Comparison of ENCODE assay signal across 8 cellular contexts in genomic region chr22:30424471-30425326, GRCh38. TPM values are rescaled to one million over a fixed set of nuclear protein-coding genes. Genes with fewer than 3 reads are reported as not detected.
DNase-seq lines count a peak whose midpoint lies in the region; ATAC-seq, FAIRE-seq and TF ChIP-seq lines count a peak whose summit lies in the region.

No MANE protein-coding gene starts in this region.

- peaks cover 67% of the 10 kb centered on the region for H3K4me1 Mint-ChIP-seq in activated naive CD8-positive, alpha-beta T cell treated with anti-CD3 and anti-CD28 coated beads, Interleukin-2, amount 50 U/mL, for 24 hours
- H3K4me1 Mint-ChIP-seq in stimulated activated naive CD8-positive, alpha-beta T cell treated with anti-CD3 and anti-CD28 coated beads, Interleukin-15, Interleukin-2, amounts not matched to agents 100 ng/mL and 50 ng/mL, for 24 hours (ENCODE audit: low read depth) = peaks cover 72% of the 10 kb centered on the region

- H3K36me3 ChIP-seq in KMS-11 (ENCODE audit: insufficient read depth) (no peaks in the 10 kb centered on the region), keratinocyte (ENCODE audit: control insufficient read depth in 2 of 2, extremely low read depth in 1 of 2, insufficient read depth in 2 of 2, low read length in 2 of 2) (peaks cover 2 to 15% of the 10 kb centered on the region in 2 experiments)

- no peaks in the 10 kb centered on the region for H3K27me3 Mint-ChIP-seq in activated naive CD8-positive, alpha-beta T cell treated with anti-CD3 and anti-CD28 coated beads, Interleukin-2, amount 50 U/mL, for 24 hours
- H3K27me3 Mint-ChIP-seq in stimulated activated naive CD8-positive, alpha-beta T cell treated with anti-CD3 and anti-CD28 coated beads, Interleukin-15, Interleukin-2, amounts not matched to agents 100 ng/mL and 50 ng/mL, for 24 hours = no peaks in the 10 kb centered on the region

- H3K9ac ChIP-seq in KMS-11 (peak overlapping the region; percentile 86; the same call in 1 of the 2 replicates), keratinocyte (ENCODE audit: control insufficient read depth, extremely low read depth, insufficient read depth, low read length) (peak overlapping the region; percentile 89)

- no peaks in the 10 kb centered on the region for H4K20me1 ChIP-seq in KMS-11 (ENCODE audit: insufficient read depth)
- H4K20me1 ChIP-seq in keratinocyte (ENCODE audit: control insufficient read depth, extremely low read depth, insufficient read depth, low read length) = no peaks in the 10 kb centered on the region

- H3K4me3 Mint-ChIP-seq in activated naive CD8-positive, alpha-beta T cell treated with anti-CD3 and anti-CD28 coated beads, Interleukin-2, amount 50 U/mL, for 24 hours = peak overlapping the region; percentile 95
- peak overlapping the region; percentile 98 for H3K4me3 Mint-ChIP-seq in stimulated activated naive CD8-positive, alpha-beta T cell treated with anti-CD3 and anti-CD28 coated beads, Interleukin-15, Interleukin-2, amounts not matched to agents 100 ng/mL and 50 ng/mL, for 24 hours

- dilution Hi-C loops in keratinocyte (cut with MboI; ENCODE audit: extremely low pct_ligation_motif_present, low sequenced_read_pairs) = no loop called here

- H3K27me3 ChIP-seq in KMS-11 (ENCODE audit: insufficient read depth, low read depth) (no peaks in the 10 kb centered on the region), keratinocyte (ENCODE audit: control insufficient read depth, extremely low read depth, insufficient read depth, low read length) (no peaks in the 10 kb centered on the region)

- H2AFZ ChIP-seq in KMS-11 (ENCODE audit: low read depth) (peak overlapping the region; percentile 100), keratinocyte (ENCODE audit: control insufficient read depth, low read length) (peak overlapping the region; percentile 11)

- H3K4me2 ChIP-seq in KMS-11 (peak overlapping the region; percentile 91), keratinocyte (ENCODE audit: control insufficient read depth, extremely low read depth, insufficient read depth, low read depth, low read length) (peak overlapping the region; percentile 88)

- peak overlapping the region; percentile 99 for H3K27ac Mint-ChIP-seq in activated naive CD8-positive, alpha-beta T cell treated with anti-CD3 and anti-CD28 coated beads, Interleukin-2, amount 50 U/mL, for 24 hours
- H3K27ac Mint-ChIP-seq in stimulated activated naive CD8-positive, alpha-beta T cell treated with anti-CD3 and anti-CD28 coated beads, Interleukin-15, Interleukin-2, amounts not matched to agents 100 ng/mL and 50 ng/mL, for 24 hours = peak overlapping the region; percentile 99

- no peaks in the 10 kb centered on the region for H3K9me3 ChIP-seq in keratinocyte (ENCODE audit: control insufficient read depth, low read depth, low read length)

- H3K4me1 ChIP-seq in KMS-11 (ENCODE audit: low read depth, poor library complexity, severe bottlenecking) (peaks cover 28% of the 10 kb centered on the region), keratinocyte (ENCODE audit: control insufficient read depth, extremely low read depth, insufficient read depth, low read length) (peaks cover 66% of the 10 kb centered on the region)

- no peaks in the 10 kb centered on the region for H3K9me1 ChIP-seq in keratinocyte (ENCODE audit: control insufficient read depth, extremely low read depth, insufficient read depth, low read length)

- no peak for TF ChIP-seq CTCF in KMS-11 (conservative IDR thresholded peaks at IDR 0.05; ENCODE audit: low read depth, low read length)
- peak; percentile 10 to 28 (median 16) for TF ChIP-seq CTCF in keratinocyte (optimal IDR thresholded peaks at IDR 0.05 in 1 of 3, IDR thresholded peaks at IDR 0.05 in 1 of 3, conservative IDR thresholded peaks at IDR 0.05 in 1 of 3; ENCODE audit: extremely low read depth in 1 of 3, insufficient read depth in 2 of 3, low read length in 3 of 3)

- H3K27ac ChIP-seq in KMS-11 = peak overlapping the region; percentile 55; the same call in 1 of the 2 replicates
- H3K27ac ChIP-seq in keratinocyte (ENCODE audit: control insufficient read depth, insufficient read depth, low read length) = peak overlapping the region; percentile 95

- H3K79me2 ChIP-seq in KMS-11 (ENCODE audit: insufficient read depth, low read depth) (no peaks in the 10 kb centered on the region; the same call in 1 of the 2 replicates), keratinocyte (ENCODE audit: control insufficient read depth, insufficient read depth, low read length) (no peaks in the 10 kb centered on the region)

- no peaks in the 10 kb centered on the region for H3K9me3 Mint-ChIP-seq in activated naive CD8-positive, alpha-beta T cell treated with anti-CD3 and anti-CD28 coated beads, Interleukin-2, amount 50 U/mL, for 24 hours
- no peaks in the 10 kb centered on the region for H3K9me3 Mint-ChIP-seq in stimulated activated naive CD8-positive, alpha-beta T cell treated with anti-CD3 and anti-CD28 coated beads, Interleukin-15, Interleukin-2, amounts not matched to agents 100 ng/mL and 50 ng/mL, for 24 hours

- DNase-seq in DMS53 treated with DMSO at 0.1 percent for 48 hours (lab: John Stamatoyannopoulos, UW; ENCODE audit: unreplicated experiment) (peak; percentile 18), keratinocyte (ENCODE audit: low read depth, low spot score) (no peak), GM19238 (ENCODE audit: insufficient read length, low spot score) (no peak), NCI-H2081 treated with DMSO at 0.1 percent for 48 hours (lab: John Stamatoyannopoulos, UW) (no peak)
- no peak for DNase-seq in activated naive CD8-positive, alpha-beta T cell treated with anti-CD3 and anti-CD28 coated beads, Interleukin-2, amount 50 U/mL, for 24 hours

- ATAC-seq in activated naive CD8-positive, alpha-beta T cell treated with anti-CD3 and anti-CD28 coated beads, Interleukin-2, amount 50 U/mL, for 24 hours = no peak
- no peak for ATAC-seq in HG03442 (IDR thresholded peaks at IDR 0.05; ENCODE audit: unreplicated experiment)

- H3K36me3 Mint-ChIP-seq in activated naive CD8-positive, alpha-beta T cell treated with anti-CD3 and anti-CD28 coated beads, Interleukin-2, amount 50 U/mL, for 24 hours (ENCODE audit: low read depth) = peaks cover 38% of the 10 kb centered on the region
- peaks cover 43% of the 10 kb centered on the region for H3K36me3 Mint-ChIP-seq in stimulated activated naive CD8-positive, alpha-beta T cell treated with anti-CD3 and anti-CD28 coated beads, Interleukin-15, Interleukin-2, amounts not matched to agents 100 ng/mL and 50 ng/mL, for 24 hours (ENCODE audit: low read depth)

- no peak overlapping the region for H3K4me3 ChIP-seq in KMS-11 (IDR thresholded peaks at IDR 0.05; ENCODE audit: insufficient read depth, low read depth, low read length)
- H3K4me3 ChIP-seq in keratinocyte (ENCODE audit: control insufficient read depth in 2 of 3, extremely low read depth in 1 of 3, insufficient read depth in 2 of 3, low read depth in 1 of 3, low read length in 3 of 3) = peak overlapping the region; percentile 13 to 80 (median 66)

- no peak for FAIRE-seq in keratinocyte (lab: Jason Lieb, UNC)

RNA-seq across cellular contexts. Expression of gene MTFP1, which starts 0.9 kb away (rescaled TPM):
- polyA plus RNA-seq in keratinocyte = 5.7 to 13.7 TPM (median 8.4 TPM) in 3 replicates
- 4.2 TPM for polyA plus RNA-seq in keratinocyte (2011; ENCODE audit: low read depth)
- polyA plus RNA-seq in keratinocyte (2011; cell fraction: cytosol; rRNA removed) = 4.3 and 6.2 TPM in 2 replicates
- 4.4 and 4.7 TPM in 2 replicates for polyA plus RNA-seq in keratinocyte (2011; cell fraction: nucleus; rRNA removed)
- 4.5 and 14.9 TPM in 2 replicates for polyA plus RNA-seq in keratinocyte (2012; ENCODE audit: low replicate concordance)
- polyA minus RNA-seq in keratinocyte = 0.56 to 11.7 TPM (median 5.0 TPM) in 3 replicates
- polyA minus RNA-seq in keratinocyte (2011; cell fraction: cytosol; rRNA and poly(A)+ RNA removed) = 8.8 TPM
- 1.2 and 1.3 TPM in 2 replicates for polyA minus RNA-seq in keratinocyte (2011; cell fraction: nucleus; rRNA and poly(A)+ RNA removed)

RNA-seq across cellular contexts. Expression of gene SEC14L2, which starts 27.9 kb away (rescaled TPM):
- 103 to 146 TPM (median 129 TPM) in 3 replicates for polyA plus RNA-seq in keratinocyte
- 33.2 TPM for polyA plus RNA-seq in keratinocyte (2011; ENCODE audit: low read depth)
- polyA plus RNA-seq in keratinocyte (2011; cell fraction: cytosol; rRNA removed) = 115 and 122 TPM in 2 replicates
- polyA plus RNA-seq in keratinocyte (2011; cell fraction: nucleus; rRNA removed) = 128 and 144 TPM in 2 replicates
- polyA plus RNA-seq in keratinocyte (2012; ENCODE audit: low replicate concordance) = 59.9 and 112 TPM in 2 replicates
- 120 to 175 TPM (median 124 TPM) in 3 replicates for polyA minus RNA-seq in keratinocyte
- 76.4 TPM for polyA minus RNA-seq in keratinocyte (2011; cell fraction: cytosol; rRNA and poly(A)+ RNA removed)
- 61.3 and 108 TPM in 2 replicates for polyA minus RNA-seq in keratinocyte (2011; cell fraction: nucleus; rRNA and poly(A)+ RNA removed)

RNA-seq across cellular contexts. Expression of gene RNF215, which starts 37.5 kb away (rescaled TPM):
- 5.1 to 17.0 TPM (median 8.3 TPM) in 3 replicates for polyA plus RNA-seq in keratinocyte
- polyA plus RNA-seq in keratinocyte (2011; ENCODE audit: low read depth) = 2.7 TPM
- 3.8 and 6.9 TPM in 2 replicates for polyA plus RNA-seq in keratinocyte (2011; cell fraction: cytosol; rRNA removed)
- 26.7 and 36.1 TPM in 2 replicates for polyA plus RNA-seq in keratinocyte (2011; cell fraction: nucleus; rRNA removed)
- 5.4 and 8.1 TPM in 2 replicates for polyA plus RNA-seq in keratinocyte (2012; ENCODE audit: low replicate concordance)
- 11.9 to 13.2 TPM (median 13.0 TPM) in 3 replicates for polyA minus RNA-seq in keratinocyte
- polyA minus RNA-seq in keratinocyte (2011; cell fraction: cytosol; rRNA and poly(A)+ RNA removed) = 15.9 TPM
- polyA minus RNA-seq in keratinocyte (2011; cell fraction: nucleus; rRNA and poly(A)+ RNA removed) = 10.3 and 12.4 TPM in 2 replicates

RNA-seq across cellular contexts. Expression of gene SEC14L3, which starts 47.1 kb away (rescaled TPM):
- not detected in 3 replicates for polyA plus RNA-seq in keratinocyte
- polyA plus RNA-seq in keratinocyte (2011; ENCODE audit: low read depth) = not detected
- polyA plus RNA-seq in keratinocyte (2011; cell fraction: cytosol; rRNA removed) = not detected in 2 replicates
- polyA plus RNA-seq in keratinocyte (2011; cell fraction: nucleus; rRNA removed) = not detected in 2 replicates
- polyA plus RNA-seq in keratinocyte (2012; ENCODE audit: low replicate concordance) = not detected in 2 replicates
- not detected in 3 replicates for polyA minus RNA-seq in keratinocyte
- polyA minus RNA-seq in keratinocyte (2011; cell fraction: cytosol; rRNA and poly(A)+ RNA removed) = not detected
- not detected in 2 replicates for polyA minus RNA-seq in keratinocyte (2011; cell fraction: nucleus; rRNA and poly(A)+ RNA removed)
